ENCODE assay signal across 20 cellular contexts in genomic region chr5:58151414-58151813, GRCh38.
DNase-seq lines count a peak whose midpoint lies in the region; ATAC-seq, FAIRE-seq and TF ChIP-seq lines count a peak whose summit lies in the region.
"Had no signal": no experiment of that assay in that cellular context is flagged by ENCODE, and none has a peak within 500 bp of the region (broad histone marks: within the 10 kb centered on the region; RNA-seq: fewer than 3 reads in every experiment).

No MANE protein-coding gene starts in this region.

- no peaks in the 10 kb centered on the region for H3K79me2 ChIP-seq in GM23338 (replicated peaks; ENCODE audit: insufficient read depth)

- WGBS in pancreas, 2 donors: 87 to 95% methylated on average over 1 of the region's 1 CpG

- no peak overlapping the region for H3K4me2 ChIP-seq in GM23338
- H3K4me2 ChIP-seq: A549 had no signal

- H3K9me2 ChIP-seq in GM23338 (ENCODE audit: insufficient read depth): peaks cover 4% of the 10 kb centered on the region; the same call in 1 of the 2 replicates

- intact Hi-C loops in pancreas (cut with DNase I): no loop called here

- H3K36me3 Mint-ChIP-seq in GM23338 (ENCODE audit: low read depth) (no peaks in the 10 kb centered on the region), WTC11 (0 out of 2 replicates have a peak, but pooled peaks cover 3% of the 10 kb centered on the region)
- H3K36me3 Mint-ChIP-seq: CD4-positive, alpha-beta memory T cell had no signal

- no peaks in the 10 kb centered on the region for H3K4me1 ChIP-seq in GM23338 (ENCODE audit: insufficient read depth)
- no peaks in the 10 kb centered on the region for H3K4me1 ChIP-seq in pancreas
- no peaks in the 10 kb centered on the region for H3K4me1 ChIP-seq in effector memory CD4-positive, alpha-beta T cell (ENCODE audit: control insufficient read depth, insufficient read depth, low read length, poor library complexity, severe bottlenecking)

- ATAC-seq in GM23338 (no peak), WTC11 (no peak), pancreas (no peak), GM21619 (IDR thresholded peaks at IDR 0.05; ENCODE audit: unreplicated experiment) (no peak), HG02610 (IDR thresholded peaks at IDR 0.05; ENCODE audit: unreplicated experiment) (no peak)
- ATAC-seq: A549, HCT116 had no signal

- H3K27me3 Mint-ChIP-seq in GM23338 (ENCODE audit: insufficient read depth, low read depth, poor library complexity) (no peaks in the 10 kb centered on the region), WTC11 (ENCODE audit: low read depth) (no peaks in the 10 kb centered on the region)

- H3K4me3 Mint-ChIP-seq in GM23338 (no peak overlapping the region), WTC11 (no peak overlapping the region)
- H3K4me3 Mint-ChIP-seq: CD4-positive, alpha-beta memory T cell; H9 had no signal

- H3K36me3 ChIP-seq in GM23338 (ENCODE audit: insufficient read depth): no peaks in the 10 kb centered on the region
- no peaks in the 10 kb centered on the region for H3K36me3 ChIP-seq in pancreas
- no peaks in the 10 kb centered on the region for H3K36me3 ChIP-seq in effector memory CD4-positive, alpha-beta T cell (ENCODE audit: control insufficient read depth, insufficient read depth, low read length)

- no peaks in the 10 kb centered on the region for H3K9me3 ChIP-seq in pancreas
- H3K9me3 ChIP-seq in effector memory CD4-positive, alpha-beta T cell (ENCODE audit: control insufficient read depth, low read length): no peaks in the 10 kb centered on the region

- POLR2A ChIA-PET in WTC11 (lab: Charles Lee): no interaction called here

- H3F3A ChIP-seq in GM23338 (replicated peaks; ENCODE audit: low read depth): no peaks in the 10 kb centered on the region

- CTCF ChIA-PET in WTC11 (lab: Charles Lee): no interaction called here

- H3K27ac Mint-ChIP-seq in GM23338 (no peak overlapping the region), WTC11 (no peak overlapping the region)
- H3K27ac Mint-ChIP-seq: CD4-positive, alpha-beta memory T cell; H9 had no signal

- H3K27ac ChIP-seq in GM23338 (ENCODE audit: low read depth): no peak overlapping the region
- H3K27ac ChIP-seq in pancreas: no peak overlapping the region
- no peak overlapping the region for H3K27ac ChIP-seq in effector memory CD4-positive, alpha-beta T cell (ENCODE audit: insufficient read depth, low read length, poor library complexity, severe bottlenecking)
- H3K27ac ChIP-seq: GM23248 had no signal

- 0 out of 2 replicates have a peak overlapping the region, but pooled peaks have one; percentile 18 for H2AFZ ChIP-seq in GM23338
- H2AFZ ChIP-seq: GM23248 had no signal

- H3K9me3 Mint-ChIP-seq in GM23338 (no peaks in the 10 kb centered on the region), WTC11 (0 out of 2 replicates have a peak, but pooled peaks cover 5% of the 10 kb centered on the region)

- peak; percentile 83 for FAIRE-seq in islet of Langerhans (lab: Jason Lieb, UNC)
- peak; percentile 82 for FAIRE-seq in pancreas (lab: Jason Lieb, UNC)
- FAIRE-seq: A549 had no signal

- H3K4me3 ChIP-seq in GM23338: no peak overlapping the region
- H3K4me3 ChIP-seq in pancreas: no peak overlapping the region
- H3K4me3 ChIP-seq in effector memory CD4-positive, alpha-beta T cell (ENCODE audit: insufficient read depth, low read depth, low read length, poor library complexity, severe bottlenecking): no peak overlapping the region
- H3K4me3 ChIP-seq: A549, GM23248 had no signal

- H4K20me1 ChIP-seq in GM23338 (replicated peaks; ENCODE audit: insufficient read depth): no peaks in the 10 kb centered on the region

- no peak for TF ChIP-seq CTCF in GM23338 (conservative IDR thresholded peaks at IDR 0.05; ENCODE audit: low read depth in 2 of 2)
- no peak for TF ChIP-seq CTCF in WTC11 (IDR thresholded peaks at IDR 0.05)
- no peak for TF ChIP-seq CTCF in pancreas (IDR thresholded peaks at IDR 0.05)

- H3K4me1 Mint-ChIP-seq in GM23338 (no peaks in the 10 kb centered on the region), WTC11 (peaks cover 5% of the 10 kb centered on the region)
- H3K4me1 Mint-ChIP-seq: CD4-positive, alpha-beta memory T cell had no signal

- H3K27me3 ChIP-seq in GM23338 (ENCODE audit: insufficient read depth): no peaks in the 10 kb centered on the region
- H3K27me3 ChIP-seq in pancreas: no peaks in the 10 kb centered on the region
- no peaks in the 10 kb centered on the region for H3K27me3 ChIP-seq in effector memory CD4-positive, alpha-beta T cell (replicated peaks; ENCODE audit: control insufficient read depth, insufficient read depth, low read length, poor library complexity, severe bottlenecking)

- DNase-seq in GM23338 (ENCODE audit: low spot score) (no peak), WTC11 (ENCODE audit: low spot score) (no peak), pancreas (no peak)
- DNase-seq in effector memory CD4-positive, alpha-beta T cell: no peak
- DNase-seq: 8988T; ACHN; AML-193; C1 segment of cervical spinal cord; Calu3; CD4-positive, alpha-beta memory T cell; COR-L47; DMS53; DMS79 treated with DMSO at 0.1 percent for 48 hours; GM23248; H9 had no signal

TF ChIP-seq in GM23338, 12 proteins besides CTCF, POLR2A, EP300 and RAD21 (continues in another document):
- TF ChIP-seq POLR2AphosphoS5 (IDR thresholded peaks at IDR 0.05; ENCODE audit: low read depth) (no peak), ETS1 (IDR thresholded peaks at IDR 0.05) (no peak), REST (IDR thresholded peaks at IDR 0.05; ENCODE audit: unreplicated experiment) (no peak)

TF ChIP-seq in WTC11, 78 proteins besides CTCF, POLR2A, EP300 and RAD21:
- TF ChIP-seq HMGA2 (CRISPR knock-in tag; IDR thresholded peaks at IDR 0.05) (peak; percentile 91), CREB1 (CRISPR knock-in tag; IDR thresholded peaks at IDR 0.05) (no peak)
TF ChIP-seq in WTC11: peak in this region for 1.
